ENCODE assay signal across 16 cellular contexts in genomic region chr2:69934614-69934908, GRCh38. TPM values are rescaled to one million over a fixed set of nuclear protein-coding genes. Genes with fewer than 3 reads are reported as not detected.
DNase-seq lines count a peak whose midpoint lies in the region; ATAC-seq and TF ChIP-seq lines count a peak whose summit lies in the region.
"Had no signal": no experiment of that assay in that cellular context is flagged by ENCODE, and none has a peak within 500 bp of the region (broad histone marks: within the 10 kb centered on the region; RNA-seq: fewer than 3 reads in every experiment).

No MANE protein-coding gene starts in this region.

- H3K9ac ChIP-seq in PC-3 (ENCODE audit: low read length) (peak overlapping the region; percentile 73), mammary epithelial cell (ENCODE audit: insufficient read depth, low read length) (no peak overlapping the region)
- H3K9ac ChIP-seq: BLaER1, KMS-11 had no signal

- peaks cover 0 to 1% (median 0%) of the 10 kb centered on the region in 7 donors for H3K9me3 Mint-ChIP-seq in CD14-positive monocyte
- no peaks in the 10 kb centered on the region for H3K9me3 Mint-ChIP-seq in naive thymus-derived CD4-positive, alpha-beta T cell
- H3K9me3 Mint-ChIP-seq: activated CD4-positive, alpha-beta T cell treated with anti-CD3 and anti-CD28 coated beads, Interleukin-2, amount 10 ng/mL, durations not matched to agents 24 days and 14 days had no signal

- CTCF ChIA-PET in PC-3 (lab: Charles Lee), result no interaction called here
- CTCF ChIA-PET in mammary epithelial cell (lab: Charles Lee; ENCODE audit: low non-redundant PET), result no interaction called here
- CTCF ChIA-PET in naive thymus-derived CD4-positive, alpha-beta T cell (lab: Charles Lee), result interaction anchor here (0.8 kb wide), 2 partner anchors 129 to 137 kb away, joined by 3 read pairs; no protein-coding TSS in a partner anchor

- H3K27me3 ChIP-seq in PC-3 (ENCODE audit: low read length) (no peaks in the 10 kb centered on the region), mammary epithelial cell (ENCODE audit: insufficient read depth, low read length) (no peaks in the 10 kb centered on the region)
- H3K27me3 ChIP-seq in naive thymus-derived CD4-positive, alpha-beta T cell (ENCODE audit: control insufficient read depth in 2 of 2, insufficient read depth in 2 of 2, low read length in 2 of 2), result no peaks in the 10 kb centered on the region
- H3K27me3 ChIP-seq: BLaER1, testis had no signal

- H3K36me3 ChIP-seq in PC-3 (ENCODE audit: low read depth, low read length), result peaks cover 22% of the 10 kb centered on the region
- H3K36me3 ChIP-seq in mammary epithelial cell (ENCODE audit: insufficient read depth, low read length), result peaks cover 17% of the 10 kb centered on the region
- H3K36me3 ChIP-seq in naive thymus-derived CD4-positive, alpha-beta T cell (ENCODE audit: control insufficient read depth in 2 of 3, insufficient read depth in 3 of 3, low read length in 3 of 3), result peaks cover under 1 to 51% (median 30%) of the 10 kb centered on the region in 3 experiments

- H3K4me3 Mint-ChIP-seq in CD14-positive monocyte, result peak overlapping the region in 1 of 2 donors; percentile 81
- no peak overlapping the region for H3K4me3 Mint-ChIP-seq in naive thymus-derived CD4-positive, alpha-beta T cell
- H3K4me3 Mint-ChIP-seq: activated CD4-positive, alpha-beta T cell treated with anti-CD3 and anti-CD28 coated beads, Interleukin-2, amount 10 ng/mL, durations not matched to agents 24 days and 14 days had no signal

- H3K27ac Mint-ChIP-seq in CD14-positive monocyte, result peak overlapping the region; percentile 77 to 94 (median 91)
- peak overlapping the region in 5 of 9 donors; percentile 3 to 66 (median 29) for H3K27ac Mint-ChIP-seq in naive thymus-derived CD4-positive, alpha-beta T cell

- no peaks in the 10 kb centered on the region for H3K27me3 Mint-ChIP-seq in CD14-positive monocyte (ENCODE audit: low read depth in 3 of 3)
- H3K27me3 Mint-ChIP-seq in naive thymus-derived CD4-positive, alpha-beta T cell, result no peaks in the 10 kb centered on the region
- H3K27me3 Mint-ChIP-seq: activated CD4-positive, alpha-beta T cell treated with anti-CD3 and anti-CD28 coated beads, Interleukin-2, amount 10 ng/mL, durations not matched to agents 24 days and 14 days had no signal

- BruUV-seq in PC-3 (replicated peaks; lab: Mats Ljungman, UMichigan), result no TSS peak
- no TSS peak for BruUV-seq in mammary epithelial cell (replicated peaks; lab: Mats Ljungman, UMichigan)

- POLR2A ChIA-PET in PC-3 (lab: Charles Lee; ENCODE audit: unreplicated experiment), result interaction anchor here (1.8 kb wide), 1 partner anchor 20 kb away, joined by 6 read pairs; no protein-coding TSS in a partner anchor
- POLR2A ChIA-PET in naive thymus-derived CD4-positive, alpha-beta T cell (lab: Charles Lee), result interaction anchor here (1.1 to 2.0 kb wide), 3 partner anchors 8 to 153 kb away, joined by 3 to 4 read pairs (median 4); partner anchors contain the start of gene PCBP1

- peak overlapping the region; percentile 12; the same call in 1 of the 2 replicates for H3K4me3 ChIP-seq in PC-3 (ENCODE audit: low read length)
- H3K4me3 ChIP-seq in mammary epithelial cell (replicated peaks in 1 of 3; ENCODE audit: insufficient read depth in 1 of 3, low read depth in 2 of 3, low read length in 3 of 3), result no peak overlapping the region
- H3K4me3 ChIP-seq in naive thymus-derived CD4-positive, alpha-beta T cell (ENCODE audit: low read length), result no peak overlapping the region
- H3K4me3 ChIP-seq: BLaER1, testis had no signal

- dilution Hi-C loops in mammary epithelial cell (cut with HindIII; ENCODE audit: low sequenced_read_pairs), result no loop called here

- ATAC-seq in PC-3 (no peak), GM21723 (IDR thresholded peaks at IDR 0.05; ENCODE audit: unreplicated experiment) (no peak)
- no peak for ATAC-seq in naive thymus-derived CD4-positive, alpha-beta T cell
- ATAC-seq: HCT116 had no signal

- H3K4me2 ChIP-seq in PC-3 (ENCODE audit: low read length) (peak overlapping the region; percentile 77), mammary epithelial cell (ENCODE audit: insufficient read depth, low read depth, low read length) (peak overlapping the region; percentile 60)
- H3K4me2 ChIP-seq: BLaER1, KMS-11 had no signal

- peaks cover 40% of the 10 kb centered on the region for H3K4me1 ChIP-seq in PC-3 (ENCODE audit: insufficient read depth, low read length)
- peaks cover 18% of the 10 kb centered on the region for H3K4me1 ChIP-seq in mammary epithelial cell (ENCODE audit: insufficient read depth, low read length)
- H3K4me1 ChIP-seq in naive thymus-derived CD4-positive, alpha-beta T cell (ENCODE audit: control insufficient read depth in 2 of 2, insufficient read depth in 2 of 2, low read length in 2 of 2), result peaks cover 0 to 9% of the 10 kb centered on the region in 2 donors
- H3K4me1 ChIP-seq: testis had no signal

- in situ Hi-C loops in mammary epithelial cell (cut with MboI; ENCODE audit: low sequenced_read_pairs in 2 of 2), result no loop called here

- peaks cover 75% of the 10 kb centered on the region in 2 donors for H3K36me3 Mint-ChIP-seq in CD14-positive monocyte
- H3K36me3 Mint-ChIP-seq in naive thymus-derived CD4-positive, alpha-beta T cell, result peaks cover 32 to 62% (median 37%) of the 10 kb centered on the region in 5 donors

- H3K79me2 ChIP-seq in PC-3 (ENCODE audit: low read length) (no peaks in the 10 kb centered on the region), mammary epithelial cell (ENCODE audit: insufficient read depth, low read length) (peaks cover 11% of the 10 kb centered on the region)

- H2AFZ ChIP-seq in PC-3 (ENCODE audit: low read length) (no peak overlapping the region), mammary epithelial cell (ENCODE audit: low read depth, low read length) (no peak overlapping the region)

- peaks cover 67% of the 10 kb centered on the region for H3K4me1 Mint-ChIP-seq in CD14-positive monocyte
- H3K4me1 Mint-ChIP-seq in naive thymus-derived CD4-positive, alpha-beta T cell, result peaks cover 22 to 40% (median 38%) of the 10 kb centered on the region in 7 donors

- H3K9me3 ChIP-seq in PC-3 (ENCODE audit: low read length) (no peaks in the 10 kb centered on the region), mammary epithelial cell (replicated peaks; ENCODE audit: insufficient read depth, low read length) (no peaks in the 10 kb centered on the region)
- no peaks in the 10 kb centered on the region for H3K9me3 ChIP-seq in naive thymus-derived CD4-positive, alpha-beta T cell (ENCODE audit: control insufficient read depth in 2 of 3, low read length in 3 of 3)
- H3K9me3 ChIP-seq: BLaER1, testis had no signal

- peaks cover 3% of the 10 kb centered on the region for H3F3A ChIP-seq in PC-3 (ENCODE audit: low read length, unreplicated experiment)

- H3K27ac ChIP-seq in PC-3 (ENCODE audit: low read length) (peak overlapping the region; percentile 93), mammary epithelial cell (ENCODE audit: insufficient read depth, low read depth, low read length) (peak overlapping the region; percentile 73)
- no peak overlapping the region for H3K27ac ChIP-seq in naive thymus-derived CD4-positive, alpha-beta T cell (ENCODE audit: low read depth, low read length)
- H3K27ac ChIP-seq: BLaER1, KMS-11, testis had no signal

- TF ChIP-seq CTCF in CD14-positive monocyte (IDR thresholded peaks at IDR 0.05) (no peak), PC-3 (conservative IDR thresholded peaks at IDR 0.05; ENCODE audit: low read depth, low read length) (no peak), mammary epithelial cell (conservative IDR thresholded peaks at IDR 0.05 in 1 of 2, IDR thresholded peaks at IDR 0.05 in 1 of 2; ENCODE audit: extremely low read depth in 1 of 2, insufficient read depth in 1 of 2, low read depth in 1 of 2, low read length in 2 of 2) (no peak)

- no peak for DNase-seq in CD14-positive monocyte (ENCODE audit: low spot score)
- DNase-seq in PC-3, result no peak
- DNase-seq in mammary epithelial cell, result no peak
- no peak for DNase-seq in naive thymus-derived CD4-positive, alpha-beta T cell
- no peak for DNase-seq in NCI-H524 (lab: John Stamatoyannopoulos, UW)
- DNase-seq in midbrain (lab: John Stamatoyannopoulos, UW), result no peak
- no peak for DNase-seq in DMS53 treated with DMSO at 0.1 percent for 48 hours (lab: John Stamatoyannopoulos, UW; ENCODE audit: unreplicated experiment)
- DNase-seq: activated CD4-positive, alpha-beta T cell treated with anti-CD3 and anti-CD28 coated beads, Interleukin-2, amount 10 ng/mL, durations not matched to agents 24 days and 14 days; activated effector memory CD4-positive, alpha-beta T cell treated with Interleukin-2 at 50 U/mL for 16 hours; NCI-H1417 treated with DMSO at 0.1 percent for 48 hours; NCI-H446 treated with DMSO at 0.1 percent for 48 hours; testis had no signal

- intact Hi-C loops in CD14-positive monocyte (cut with micrococcal nuclease) (no loop called here), PC-3 (cut with micrococcal nuclease) (loop anchor here (5.0 kb wide), 2 partner anchors 53 to 148 kb away; no protein-coding TSS in a partner anchor), mammary epithelial cell (cut with micrococcal nuclease) (loop anchor here (1.0 kb wide), 1 partner anchor 208 kb away; no protein-coding TSS in a partner anchor)
- intact Hi-C loops in naive thymus-derived CD4-positive, alpha-beta T cell (cut with micrococcal nuclease), result no loop called here

- no peaks in the 10 kb centered on the region for H3K9me2 ChIP-seq in PC-3 (replicated peaks; ENCODE audit: low read length)

- 8% methylated on average over 1 of the region's 1 CpG for WGBS in mammary epithelial cell (ENCODE audit: low coverage, missing lambda C conversion rate)

- H4K20me1 ChIP-seq in PC-3 (ENCODE audit: low read length) (no peaks in the 10 kb centered on the region), mammary epithelial cell (ENCODE audit: insufficient read depth, low read length) (no peaks in the 10 kb centered on the region)
- H4K20me1 ChIP-seq: BLaER1 had no signal

RNA-seq across cellular contexts. Expression of gene MXD1, which starts 19.7 kb away (rescaled TPM):
- polyA plus RNA-seq in CD14-positive monocyte (100 to 1,000 TPM in 1 of 2 donors, 10 to 100 TPM in 1; 83.1 to 112 TPM), mammary epithelial cell (5.5 TPM)
- total RNA-seq in PC-3 (2014; rRNA removed) (6.8 and 7.0 TPM in 2 replicates), mammary epithelial cell (10 to 100 TPM in 1 of 2 donors, 1 to 10 TPM in 1; 8.7 to 21.1 TPM)
- 6.8 TPM for polyA minus RNA-seq in mammary epithelial cell
- 100 to 1,000 TPM in 1 of 5 experiments, 10 to 100 TPM in 4; 15.1 to 112 (median 22.9) TPM for total RNA-seq in naive thymus-derived CD4-positive, alpha-beta T cell
- polyA plus RNA-seq in naive thymus-derived CD4-positive, alpha-beta T cell, result 10 to 100 TPM in 1 of 2 donors, 1 to 10 TPM in 1; 7.0 to 10.6 TPM

RNA-seq across cellular contexts. Expression of gene ASPRV1, which starts 26.9 kb away (rescaled TPM):
- polyA plus RNA-seq in CD14-positive monocyte (under 1 TPM; 0.25 to 0.27 TPM), mammary epithelial cell (0.05 TPM)
- total RNA-seq in PC-3 (2014; rRNA removed) (0.12 TPM in 1 of 2 replicates, not detected in the other), mammary epithelial cell (under 1 TPM in 1 of 2 donors, not detected in 1; 0.17 TPM)
- not detected for polyA minus RNA-seq in mammary epithelial cell
- 1 to 10 TPM; 1.7 to 2.9 (median 2.3) TPM for total RNA-seq in naive thymus-derived CD4-positive, alpha-beta T cell
- polyA plus RNA-seq in naive thymus-derived CD4-positive, alpha-beta T cell, result 1 to 10 TPM in 1 of 2 donors, under 1 TPM in 1; 0.91 to 1.2 TPM

RNA-seq across cellular contexts. Expression of gene SNRNP27, which starts 40.8 kb away (rescaled TPM):
- 10 to 100 TPM; 47.4 to 54.8 TPM for polyA plus RNA-seq in CD14-positive monocyte
- 44.1 and 56.3 TPM in 2 replicates for total RNA-seq in PC-3 (2014; rRNA removed)
- total RNA-seq in mammary epithelial cell, result 10 to 100 TPM; 25.3 to 51.2 TPM
- polyA plus RNA-seq in mammary epithelial cell, result 29.8 TPM
- 3.8 TPM for polyA minus RNA-seq in mammary epithelial cell
- total RNA-seq in naive thymus-derived CD4-positive, alpha-beta T cell, result 10 to 100 TPM; 32.5 to 56.0 (median 51.5) TPM
- polyA plus RNA-seq in naive thymus-derived CD4-positive, alpha-beta T cell, result 10 to 100 TPM; 56.2 to 58.4 TPM

Comparison
In these comparisons a context has a peak if more than half of its experiments do, and no peak if none do; other contexts are left out.
1. intact Hi-C loops: an anchor here in PC-3 (5.0 kb wide) and mammary epithelial cell (1.0 kb wide); none called in CD14-positive monocyte and naive thymus-derived CD4-positive, alpha-beta T cell.